ENCODE assay signal across 29 cellular contexts in the genomic region with DNA sequence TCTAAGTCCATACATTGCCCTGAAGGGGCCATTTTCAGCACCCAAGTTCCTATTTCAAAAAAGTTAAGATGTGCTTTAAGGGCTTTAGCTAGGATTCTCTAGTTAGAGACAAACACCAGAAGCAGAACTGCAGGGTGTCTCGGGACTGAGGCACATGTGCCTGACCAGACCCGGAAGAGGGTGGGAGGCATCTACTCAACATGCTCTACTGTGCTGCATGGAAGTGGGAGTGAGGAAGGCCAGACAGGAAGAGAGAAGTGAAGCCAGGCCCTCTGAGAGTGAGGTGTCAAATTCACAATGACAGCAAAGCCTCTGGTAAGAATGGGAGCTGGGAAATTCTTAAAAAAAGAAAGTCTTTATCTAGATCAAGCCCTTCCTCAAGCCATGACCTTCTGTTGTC. TPM values are rescaled to one million over a fixed set of nuclear protein-coding genes. Genes with fewer than 3 reads are reported as not detected.
A peak's percentile ranks its signal among the peaks of the same experiment; 100 is the strongest.
DNase-seq lines count a peak whose midpoint lies in the region; ATAC-seq, FAIRE-seq and TF ChIP-seq lines count a peak whose summit lies in the region.
"Had no signal": no experiment of that assay in that cellular context is flagged by ENCODE, and none has a peak within 500 bp of the region (broad histone marks: within the 10 kb centered on the region; RNA-seq: fewer than 3 reads in every experiment).

No MANE protein-coding gene starts in this region.

- no peak for TF ChIP-seq CTCF in endodermal cell (conservative IDR thresholded peaks at IDR 0.05)
- TF ChIP-seq CTCF in D721Med (IDR thresholded peaks at IDR 0.05; ENCODE audit: insufficient read depth, missing control alignments), result no peak

- H3K4me1 ChIP-seq in endodermal cell (ENCODE audit: control insufficient read depth, insufficient read depth, low read length), result peaks cover 41% of the 10 kb centered on the region
- no peaks in the 10 kb centered on the region for H3K4me1 ChIP-seq in naive thymus-derived CD4-positive, alpha-beta T cell (ENCODE audit: control insufficient read depth in 2 of 2, insufficient read depth in 2 of 2, low read length in 2 of 2)
- H3K4me1 ChIP-seq: colonic mucosa had no signal

- no peak for FAIRE-seq in D721Med (lab: Jason Lieb, UNC)
- FAIRE-seq: GM18507 had no signal

- peaks cover 8% of the 10 kb centered on the region for H3K36me3 Mint-ChIP-seq in endodermal cell (ENCODE audit: low read depth)
- peaks cover 0 to 23% (median 0%) of the 10 kb centered on the region in 5 donors for H3K36me3 Mint-ChIP-seq in naive thymus-derived CD4-positive, alpha-beta T cell
- H3K36me3 Mint-ChIP-seq: activated CD8-positive, alpha-beta memory T cell treated with anti-CD3 and anti-CD28 coated beads, Interleukin-2, amount 10 ng/mL, durations not matched to agents 7 days and 5 days; CD14-positive monocyte; IgD-negative memory B cell; natural killer cell; stimulated activated memory B cell treated with anti-CD40 and anti-IgM and Interleukin-4, amounts not matched to agents 10 μg/mL and 1 μg/mL and 100 μg/mL, for 72 hours had no signal

- no peaks in the 10 kb centered on the region for H3K27me3 ChIP-seq in endodermal cell (ENCODE audit: control insufficient read depth, insufficient read depth, low read length, poor library complexity, severe bottlenecking)
- H3K27me3 ChIP-seq in naive thymus-derived CD4-positive, alpha-beta T cell (ENCODE audit: control insufficient read depth in 2 of 2, insufficient read depth in 2 of 2, low read length in 2 of 2), result no peaks in the 10 kb centered on the region
- H3K27me3 ChIP-seq: colonic mucosa, hepatocyte had no signal

- H3K27ac ChIP-seq in endodermal cell (ENCODE audit: low read depth, low read length), result peak overlapping the region; percentile 12
- H3K27ac ChIP-seq in naive thymus-derived CD4-positive, alpha-beta T cell (ENCODE audit: low read depth, low read length), result no peak overlapping the region
- H3K27ac ChIP-seq: colonic mucosa, hepatocyte, RWPE1, SK-N-MC had no signal

- POLR2A ChIA-PET in naive thymus-derived CD4-positive, alpha-beta T cell (lab: Charles Lee), result no interaction called here

- no peak overlapping the region for H3K4me3 Mint-ChIP-seq in endodermal cell
- no peak overlapping the region for H3K4me3 Mint-ChIP-seq in naive thymus-derived CD4-positive, alpha-beta T cell
- H3K4me3 Mint-ChIP-seq: activated CD4-positive, alpha-beta T cell treated with anti-CD3 and anti-CD28 coated beads, Interleukin-2, amount 10 ng/mL, durations not matched to agents 7 days and 5 days; activated CD8-positive, alpha-beta memory T cell treated with anti-CD3 and anti-CD28 coated beads, Interleukin-2, amount 10 ng/mL, durations not matched to agents 7 days and 5 days; activated naive CD4-positive, alpha-beta T cell treated with anti-CD3 and anti-CD28 coated beads for 36 hours; IgD-negative memory B cell; natural killer cell; stimulated activated memory B cell treated with anti-CD40 and anti-IgM and Interleukin-4, amounts not matched to agents 10 μg/mL and 1 μg/mL and 100 μg/mL, for 72 hours; T-helper 2 cell treated with Interferon-gamma antibody and Interleukin-4, amounts not matched to agents 5 μg/mL and 100 μg/mL, for 36 hours had no signal

- WGBS in endodermal cell (ENCODE audit: insufficient coverage in 1 of 2, insufficient read length in 1 of 2), 2 experiments, result 61 to 78% methylated on average over 2 of the region's 2 CpGs

- H3K9me3 Mint-ChIP-seq in endodermal cell, result peaks cover 2% of the 10 kb centered on the region
- H3K9me3 Mint-ChIP-seq in naive thymus-derived CD4-positive, alpha-beta T cell, result peaks cover 0 to 13% (median 0%) of the 10 kb centered on the region in 11 donors
- H3K9me3 Mint-ChIP-seq: activated naive CD4-positive, alpha-beta T cell treated with anti-CD3 and anti-CD28 coated beads for 36 hours; natural killer cell; T-helper 2 cell treated with Interferon-gamma antibody and Interleukin-4, amounts not matched to agents 5 μg/mL and 100 μg/mL, for 36 hours had no signal

- H3K9me3 ChIP-seq in endodermal cell (ENCODE audit: control insufficient read depth, low read length), result no peaks in the 10 kb centered on the region
- no peaks in the 10 kb centered on the region for H3K9me3 ChIP-seq in naive thymus-derived CD4-positive, alpha-beta T cell (ENCODE audit: control insufficient read depth in 2 of 3, low read length in 3 of 3)
- H3K9me3 ChIP-seq: colonic mucosa had no signal

- no peak overlapping the region for H3K4me3 ChIP-seq in endodermal cell (ENCODE audit: low read length)
- no peak overlapping the region for H3K4me3 ChIP-seq in naive thymus-derived CD4-positive, alpha-beta T cell (ENCODE audit: low read length)
- H3K4me3 ChIP-seq: colonic mucosa, hepatocyte, SK-N-MC had no signal

- ATAC-seq in naive thymus-derived CD4-positive, alpha-beta T cell, result peak; percentile 26
- ATAC-seq: activated CD8-positive, alpha-beta memory T cell treated with anti-CD3 and anti-CD28 coated beads, Interleukin-2, amount 10 ng/mL, durations not matched to agents 7 days and 5 days; stimulated activated memory B cell treated with anti-CD40 and anti-IgM and Interleukin-4, amounts not matched to agents 10 μg/mL and 1 μg/mL and 100 μg/mL, for 72 hours had no signal

- CTCF ChIA-PET in naive thymus-derived CD4-positive, alpha-beta T cell (lab: Charles Lee), result no interaction called here

- DNase-seq in Ammon's horn (ENCODE audit: low spot score), result peak; percentile 68
- peak; percentile 85 to 90 for DNase-seq in Kasumi-1 (lab: John Stamatoyannopoulos, UW)
- peak; percentile 64 for DNase-seq in endodermal cell
- no peak for DNase-seq in naive thymus-derived CD4-positive, alpha-beta T cell
- DNase-seq in germinal center (ENCODE audit: low spot score), result no peak
- no peak for DNase-seq in D721Med (ENCODE audit: insufficient read length, low spot score)
- DNase-seq in RPMI8226, result no peak
- DNase-seq in central memory CD4-positive, alpha-beta T cell, result no peak
- DNase-seq: activated CD4-positive, alpha-beta T cell treated with anti-CD3 and anti-CD28 coated beads, Interleukin-2, amount 10 ng/mL, durations not matched to agents 7 days and 5 days; activated CD8-positive, alpha-beta memory T cell treated with anti-CD3 and anti-CD28 coated beads, Interleukin-2, amount 10 ng/mL, durations not matched to agents 7 days and 5 days; activated naive CD4-positive, alpha-beta T cell treated with anti-CD3 and anti-CD28 coated beads for 36 hours; activated T-cell treated with anti-CD3 and anti-CD28 coated beads, Interleukin-2, amount 50 U/mL, for 48 hours; colonic mucosa; effector memory CD4-positive, alpha-beta T cell; H7; midbrain; natural killer cell; NCI-H1105 treated with DMSO at 0.1 percent for 48 hours; NCI-H2081; NCI-H748 treated with DMSO at 0.1 percent for 48 hours; stimulated activated CD4-positive, alpha-beta T cell treated with anti-CD3 and anti-CD28 coated beads, Interleukin-4, amount 100 ng/mL, for 1 hour had no signal

- H3K4me1 Mint-ChIP-seq in endodermal cell, result peaks cover 64% of the 10 kb centered on the region
- H3K4me1 Mint-ChIP-seq in naive thymus-derived CD4-positive, alpha-beta T cell, result peaks cover 0 to 22% (median 0%) of the 10 kb centered on the region in 7 donors
- H3K4me1 Mint-ChIP-seq: stimulated activated memory B cell treated with anti-CD40 and anti-IgM and Interleukin-4, amounts not matched to agents 10 μg/mL and 1 μg/mL and 100 μg/mL, for 72 hours had no signal

- peak overlapping the region; percentile 90 for H3K27ac Mint-ChIP-seq in endodermal cell
- H3K27ac Mint-ChIP-seq in naive thymus-derived CD4-positive, alpha-beta T cell, result peak overlapping the region in 1 of 9 donors; percentile 23
- H3K27ac Mint-ChIP-seq: activated CD4-positive, alpha-beta T cell treated with anti-CD3 and anti-CD28 coated beads, Interleukin-2, amount 10 ng/mL, durations not matched to agents 7 days and 5 days; activated CD8-positive, alpha-beta memory T cell treated with anti-CD3 and anti-CD28 coated beads, Interleukin-2, amount 10 ng/mL, durations not matched to agents 7 days and 5 days; activated naive CD4-positive, alpha-beta T cell treated with anti-CD3 and anti-CD28 coated beads for 36 hours; IgD-negative memory B cell; stimulated activated memory B cell treated with anti-CD40 and anti-IgM and Interleukin-4, amounts not matched to agents 10 μg/mL and 1 μg/mL and 100 μg/mL, for 72 hours; T-helper 2 cell treated with Interferon-gamma antibody and Interleukin-4, amounts not matched to agents 5 μg/mL and 100 μg/mL, for 36 hours had no signal

- peak overlapping the region; percentile 49 for H3K9ac ChIP-seq in endodermal cell (ENCODE audit: extremely low read depth, low read length, poor library complexity, severe bottlenecking)

- intact Hi-C loops in naive thymus-derived CD4-positive, alpha-beta T cell (cut with micrococcal nuclease), result no loop called here

- H3K27me3 Mint-ChIP-seq in endodermal cell (ENCODE audit: insufficient read depth), result no peaks in the 10 kb centered on the region
- H3K27me3 Mint-ChIP-seq in naive thymus-derived CD4-positive, alpha-beta T cell, result peaks cover 0 to 7% (median 0%) of the 10 kb centered on the region in 5 donors
- H3K27me3 Mint-ChIP-seq: stimulated activated memory B cell treated with anti-CD40 and anti-IgM and Interleukin-4, amounts not matched to agents 10 μg/mL and 1 μg/mL and 100 μg/mL, for 72 hours had no signal

- no peaks in the 10 kb centered on the region for H3K36me3 ChIP-seq in endodermal cell (ENCODE audit: control insufficient read depth, insufficient read depth, low read length)
- H3K36me3 ChIP-seq in naive thymus-derived CD4-positive, alpha-beta T cell (ENCODE audit: control insufficient read depth in 2 of 3, insufficient read depth in 3 of 3, low read length in 3 of 3), result no peaks in the 10 kb centered on the region
- H3K36me3 ChIP-seq: colonic mucosa had no signal

RNA-seq across cellular contexts. Expression of gene PLXNA4, which starts 38.8 kb away (rescaled TPM):
- total RNA-seq in endodermal cell, result 10 to 100 TPM; 24.0 to 42.7 TPM
- 2.4 TPM for polyA plus RNA-seq in endodermal cell (2013, experiment 1 of 2)
- polyA plus RNA-seq in endodermal cell (2013, experiment 2 of 2), result 2.2 TPM
- 10 to 100 TPM in 1 of 5 experiments, 1 to 10 TPM in 2, under 1 TPM in 2; 0.05 to 31.6 (median 3.3) TPM for total RNA-seq in naive thymus-derived CD4-positive, alpha-beta T cell
- polyA plus RNA-seq in naive thymus-derived CD4-positive, alpha-beta T cell, result 1 to 10 TPM in 1 of 2 donors, under 1 TPM in 1; 0.24 to 1.1 TPM
- polyA plus RNA-seq: CD14-positive monocyte, IgD-negative memory B cell had no signal

Comparison
In these comparisons a context has a peak if more than half of its experiments do, and no peak if none do; other contexts are left out.
1. DNase-seq: peak in Ammon's horn (single experiment), Kasumi-1 (2 of 2) and endodermal cell (single experiment); none in naive thymus-derived CD4-positive, alpha-beta T cell (0 of 9), germinal center (single experiment), D721Med (single experiment), RPMI8226 (single experiment) and central memory CD4-positive, alpha-beta T cell (single experiment).